21 cellular contexts compared by ENCODE assay signal in genomic region chr1:151802372-151802771, GRCh38. TPM values are rescaled to one million over a fixed set of nuclear protein-coding genes. Genes with fewer than 3 reads are reported as not detected.
DNase-seq lines count a peak whose midpoint lies in the region; ATAC-seq, FAIRE-seq and TF ChIP-seq lines count a peak whose summit lies in the region.
"Had no signal": no experiment of that assay in that cellular context is flagged by ENCODE, and none has a peak within 500 bp of the region (broad histone marks: within the 10 kb centered on the region; RNA-seq: fewer than 3 reads in every experiment).

No MANE protein-coding gene starts in this region.

- H3K4me2 ChIP-seq in HepG2 (ENCODE audit: low read depth, low read length): no peak overlapping the region
- no peak overlapping the region for H3K4me2 ChIP-seq in trophoblast cell (ENCODE audit: low read length)
- H3K4me2 ChIP-seq: A549, GM23338 had no signal

- H4K20me1 ChIP-seq in HepG2 (ENCODE audit: insufficient read depth, low read length): no peaks in the 10 kb centered on the region

- no peak for TF ChIP-seq POLR2A in HepG2 (IDR thresholded peaks at IDR 0.05; ENCODE audit: insufficient read depth in 1 of 2, low read depth in 2 of 2, low read length in 2 of 2)
- TF ChIP-seq POLR2A in right lobe of liver (IDR thresholded peaks at IDR 0.05): no peak

- no peak overlapping the region for H2BK5ac ChIP-seq in trophoblast cell (ENCODE audit: low read depth, low read length, poor library complexity)

- H3K79me1 ChIP-seq in trophoblast cell (ENCODE audit: low read length): no peaks in the 10 kb centered on the region

- no peak overlapping the region for H3K4me3 ChIP-seq in HepG2 (replicated peaks in 1 of 3; ENCODE audit: insufficient read depth in 1 of 3, low read depth in 2 of 3, low read length in 3 of 3)
- H3K4me3 ChIP-seq in right lobe of liver: no peak overlapping the region
- H3K4me3 ChIP-seq in endodermal cell (ENCODE audit: low read length): no peak overlapping the region
- peak overlapping the region; percentile 30 for H3K4me3 ChIP-seq in trophoblast cell (ENCODE audit: low read depth, low read length)
- H3K4me3 ChIP-seq: A549, GM23338 had no signal

- POLR2A ChIA-PET in HepG2 (lab: Yijun Ruan, JAX): interaction anchor here (1.0 to 1.6 kb wide), 4 partner anchors 12 to 37 kb away, joined by 3 to 5 read pairs (median 3); partner anchors contain the start of genes C2CD4D and TDRKH

- peak; percentile 39 for ATAC-seq in HepG2
- ATAC-seq in right lobe of liver: no peak
- ATAC-seq in stimulated activated effector memory CD8-positive, alpha-beta T cell treated with anti-CD3 and anti-CD28 coated beads, Interleukin-12 subunit alpha, Interleukin-12 subunit beta, amount 100 ng/mL, for 72 hours: no peak
- ATAC-seq: A549; CD8-positive, alpha-beta T cell; GM23338; HCT116 had no signal

- no peaks in the 10 kb centered on the region for H3K36me3 ChIP-seq in HepG2 (replicated peaks in 1 of 2; ENCODE audit: control insufficient read depth in 1 of 2, insufficient read depth in 2 of 2, low read length in 2 of 2)
- peaks cover 0 to 6% (median 0%) of the 10 kb centered on the region in 4 donors for H3K36me3 ChIP-seq in right lobe of liver
- H3K36me3 ChIP-seq in endodermal cell (ENCODE audit: control insufficient read depth, insufficient read depth, low read length): no peaks in the 10 kb centered on the region
- no peaks in the 10 kb centered on the region for H3K36me3 ChIP-seq in trophoblast cell (ENCODE audit: control insufficient read depth in 1 of 2, insufficient read depth in 2 of 2, low read length in 2 of 2)

- H2BK12ac ChIP-seq in trophoblast cell (ENCODE audit: low read length): no peak overlapping the region

- H3K9me3 Mint-ChIP-seq in endodermal cell: no peaks in the 10 kb centered on the region
- no peaks in the 10 kb centered on the region for H3K9me3 Mint-ChIP-seq in stimulated activated effector memory CD8-positive, alpha-beta T cell treated with anti-CD3 and anti-CD28 coated beads, Interleukin-12 subunit alpha, Interleukin-12 subunit beta, amount 100 ng/mL, for 72 hours
- H3K9me3 Mint-ChIP-seq: CD8-positive, alpha-beta T cell; GM23338; HFFc6 had no signal

- no peak overlapping the region for H3K4ac ChIP-seq in trophoblast cell (ENCODE audit: low read depth, low read length)

- no peak for TF ChIP-seq EP300 in HepG2 (IDR thresholded peaks at IDR 0.05; ENCODE audit: low read depth in 2 of 2, low read length in 2 of 2)
- no peak for TF ChIP-seq EP300 in HepG2 (CRISPR knock-in tag; IDR thresholded peaks at IDR 0.05; ENCODE audit: borderline replicate concordance)

- H2AK5ac ChIP-seq in trophoblast cell (ENCODE audit: low read length): no peak overlapping the region

- CTCF ChIA-PET in HepG2 (lab: Yijun Ruan, JAX; ENCODE audit: low intra/inter-chr PET ratio, low total read pairs): no interaction called here

- peaks cover 10% of the 10 kb centered on the region for H3K27me3 Mint-ChIP-seq in endodermal cell (ENCODE audit: insufficient read depth)

- H3K27ac ChIP-seq in HepG2 (ENCODE audit: extremely low read length, insufficient read depth, low read length) (no peak overlapping the region), right lobe of liver (no peak overlapping the region), endodermal cell (ENCODE audit: low read depth, low read length) (no peak overlapping the region), trophoblast cell (ENCODE audit: low read depth, low read length) (no peak overlapping the region)
- H3K27ac ChIP-seq: 22Rv1, A549 had no signal

- H4K91ac ChIP-seq in trophoblast cell (ENCODE audit: low read depth, low read length): no peak overlapping the region

- no peak overlapping the region for H4K8ac ChIP-seq in trophoblast cell (ENCODE audit: low read depth, low read length)

- no peaks in the 10 kb centered on the region for H3K79me2 ChIP-seq in HepG2 (ENCODE audit: insufficient read depth, low read length)
- no peaks in the 10 kb centered on the region for H3K79me2 ChIP-seq in trophoblast cell (ENCODE audit: control insufficient read depth, insufficient read depth, low read length, poor library complexity)

- no peaks in the 10 kb centered on the region for H3K4me1 Mint-ChIP-seq in endodermal cell
- peaks cover 38% of the 10 kb centered on the region for H3K4me1 Mint-ChIP-seq in stimulated activated effector memory CD8-positive, alpha-beta T cell treated with anti-CD3 and anti-CD28 coated beads, Interleukin-12 subunit alpha, Interleukin-12 subunit beta, amount 100 ng/mL, for 72 hours

- H3K9me3 ChIP-seq in HepG2 (ENCODE audit: low read length) (no peaks in the 10 kb centered on the region), right lobe of liver (no peaks in the 10 kb centered on the region), endodermal cell (ENCODE audit: control insufficient read depth, low read length) (no peaks in the 10 kb centered on the region), trophoblast cell (ENCODE audit: insufficient read depth, low read depth, low read length) (no peaks in the 10 kb centered on the region)
- H3K9me3 ChIP-seq: A549 had no signal

- WGBS in HepG2 (ENCODE audit: low lambda C conversion rate): 0% methylated on average over 3 of the region's 5 CpGs
- 83% methylated on average over 2 of the region's 5 CpGs for WGBS in right lobe of liver (ENCODE audit: insufficient coverage, low coverage, low lambda C conversion rate, missing lambda C conversion rate)
- 90 to 91% methylated on average over 5 of the region's 5 CpGs for WGBS in endodermal cell (ENCODE audit: insufficient coverage in 1 of 2, insufficient read length in 1 of 2), 2 experiments
- no CpG with 5 or more reads among the region's 5 CpGs for WGBS in trophoblast cell (ENCODE audit: extremely low coverage, insufficient coverage, insufficient read length)

- H3K4me3 Mint-ChIP-seq in endodermal cell: no peak overlapping the region
- H3K4me3 Mint-ChIP-seq in stimulated activated effector memory CD8-positive, alpha-beta T cell treated with anti-CD3 and anti-CD28 coated beads, Interleukin-12 subunit alpha, Interleukin-12 subunit beta, amount 100 ng/mL, for 72 hours: no peak overlapping the region
- H3K4me3 Mint-ChIP-seq: CD8-positive, alpha-beta T cell; GM23338; HFFc6 had no signal

- FAIRE-seq in HepG2 (lab: Jason Lieb, UNC) (no peak), GM19239 (lab: Jason Lieb, UNC) (no peak)
- FAIRE-seq: A549, G401.6, GM12891, GM18507, H54 had no signal

- H3K27ac Mint-ChIP-seq in endodermal cell: no peak overlapping the region
- H3K27ac Mint-ChIP-seq in stimulated activated effector memory CD8-positive, alpha-beta T cell treated with anti-CD3 and anti-CD28 coated beads, Interleukin-12 subunit alpha, Interleukin-12 subunit beta, amount 100 ng/mL, for 72 hours: peak overlapping the region; percentile 16
- H3K27ac Mint-ChIP-seq: CD8-positive, alpha-beta T cell; GM23338; HFFc6 had no signal

- intact Hi-C loops in HepG2 (cut with micrococcal nuclease; ENCODE audit: unreplicated experiment): no loop called here
- intact Hi-C loops in right lobe of liver (cut with DNase I): no loop called here

- H2AFZ ChIP-seq in HepG2 (ENCODE audit: low read length): no peak overlapping the region
- no peak overlapping the region for H2AFZ ChIP-seq in trophoblast cell (ENCODE audit: insufficient read depth, low read length, poor library complexity)
- H2AFZ ChIP-seq: GM23338 had no signal

- H3K27me3 ChIP-seq in HepG2 (ENCODE audit: control insufficient read depth in 1 of 2, insufficient read depth in 2 of 2, low read length in 2 of 2) (peaks cover 0 to 3% of the 10 kb centered on the region in 2 experiments; a peak in 3 of 5 replicates), right lobe of liver (no peaks in the 10 kb centered on the region), endodermal cell (ENCODE audit: control insufficient read depth, insufficient read depth, low read length, poor library complexity, severe bottlenecking) (no peaks in the 10 kb centered on the region), trophoblast cell (ENCODE audit: insufficient read depth, low read length) (no peaks in the 10 kb centered on the region)

- no peak for TF ChIP-seq RAD21 in HepG2 (CRISPR knock-in tag; IDR thresholded peaks at IDR 0.05)

- TF ChIP-seq CTCF in HepG2 (CRISPR knock-in tag; IDR thresholded peaks at IDR 0.05): no peak
- no peak for TF ChIP-seq CTCF in right lobe of liver (IDR thresholded peaks at IDR 0.05)
- TF ChIP-seq CTCF in endodermal cell (conservative IDR thresholded peaks at IDR 0.05): no peak

- H3K18ac ChIP-seq in trophoblast cell (ENCODE audit: low read length): no peak overlapping the region

- no peak overlapping the region for H4K12ac ChIP-seq in trophoblast cell (ENCODE audit: low read depth, low read length)

- in situ Hi-C loops in HepG2 (cut with HindIII; ENCODE audit: extremely low pct_ligation_motif_present, low pct_unique_long_range_greater_than_20kb): no loop called here

- no peak overlapping the region for H3K14ac ChIP-seq in trophoblast cell (ENCODE audit: low read length)

- H3K36me3 Mint-ChIP-seq in endodermal cell (ENCODE audit: low read depth): no peaks in the 10 kb centered on the region
- H3K36me3 Mint-ChIP-seq in stimulated activated effector memory CD8-positive, alpha-beta T cell treated with anti-CD3 and anti-CD28 coated beads, Interleukin-12 subunit alpha, Interleukin-12 subunit beta, amount 100 ng/mL, for 72 hours: peaks cover 3% of the 10 kb centered on the region

- no peak for DNase-seq in HepG2 (ENCODE audit: low spot score)
- DNase-seq in right lobe of liver: no peak
- DNase-seq in endodermal cell: peak; percentile 23
- no peak for DNase-seq in trophoblast cell
- no peak for DNase-seq in stimulated activated effector memory CD8-positive, alpha-beta T cell treated with anti-CD3 and anti-CD28 coated beads, Interleukin-12 subunit alpha, Interleukin-12 subunit beta, amount 100 ng/mL, for 72 hours (ENCODE audit: low spot score in 2 of 2)
- no peak for DNase-seq in activated naive CD4-positive, alpha-beta T cell treated with anti-CD3 and anti-CD28 coated beads, Interleukin-2, amount 50 U/mL, for 16 hours
- no peak for DNase-seq in GM19239 (ENCODE audit: insufficient read length, low spot score)
- DNase-seq in DMS 273 (lab: John Stamatoyannopoulos, UW; ENCODE audit: unreplicated experiment): no peak
- DNase-seq: AML-193; Calu3; CD8-positive, alpha-beta T cell; HFFc6 had no signal

- H2BK120ac ChIP-seq in trophoblast cell (ENCODE audit: insufficient read depth, low read length, poor library complexity): no peak overlapping the region

- H3K9ac ChIP-seq in HepG2 (ENCODE audit: insufficient read depth, low read depth, low read length) (no peak overlapping the region), endodermal cell (ENCODE audit: extremely low read depth, low read length, poor library complexity, severe bottlenecking) (no peak overlapping the region), trophoblast cell (ENCODE audit: low read length) (no peak overlapping the region)

- H3K23ac ChIP-seq in trophoblast cell (ENCODE audit: low read length): no peak overlapping the region

- BruUV-seq in HepG2 (replicated peaks; lab: Mats Ljungman, UMichigan): no TSS peak

- H3K4me1 ChIP-seq in HepG2 (ENCODE audit: insufficient read depth, low read length) (no peaks in the 10 kb centered on the region), right lobe of liver (no peaks in the 10 kb centered on the region), endodermal cell (ENCODE audit: control insufficient read depth, insufficient read depth, low read length) (no peaks in the 10 kb centered on the region), trophoblast cell (ENCODE audit: control insufficient read depth in 1 of 2, insufficient read depth in 2 of 2, low read length in 2 of 2) (no peaks in the 10 kb centered on the region)
- H3K4me1 ChIP-seq: A549 had no signal

RNA-seq across cellular contexts. Expression of gene LINGO4, which starts 2.8 kb away (rescaled TPM):
- total RNA-seq in HepG2 (2016; rRNA removed; fragmentation: Illumina TruSeq; extraction: Trizol) (0.02 TPM in 1 of 2 replicates, not detected in the other), right lobe of liver (under 1 TPM; 0.12 to 0.37 (median 0.18) TPM), endodermal cell (not detected)
- total RNA-seq in HepG2 (2016; cell fraction: cytosol; rRNA removed; fragmentation: Illumina TruSeq; extraction: Trizol; ENCODE audit: low read depth): not detected in 2 replicates
- not detected in 2 replicates for total RNA-seq in HepG2 (2016; cell fraction: insoluble cytoplasmic fraction; rRNA removed; fragmentation: Illumina TruSeq; extraction: Trizol)
- not detected in 2 replicates for total RNA-seq in HepG2 (2016; cell fraction: membrane; rRNA removed; fragmentation: Illumina TruSeq; extraction: Trizol)
- total RNA-seq in HepG2 (2016; cell fraction: nucleus; rRNA removed; fragmentation: Illumina TruSeq; extraction: Trizol): not detected in 2 replicates
- 0.05 TPM in 2 replicates for polyA plus RNA-seq in HepG2 (2011; rRNA removed)
- polyA plus RNA-seq in HepG2 (2011; cell fraction: cytosol; rRNA removed): 0.01 TPM in 1 of 2 replicates, not detected in the other
- 0.11 and 0.19 TPM in 2 replicates for polyA plus RNA-seq in HepG2 (2011; cell fraction: nucleus; rRNA removed)
- not detected in 2 replicates for polyA plus RNA-seq in HepG2 (2012)
- polyA plus RNA-seq in HepG2 (2016; cell fraction: cytosol; fragmentation: Illumina TruSeq; extraction: Trizol; ENCODE audit: low read depth): not detected in 2 replicates
- polyA plus RNA-seq in HepG2 (2016; cell fraction: insoluble cytoplasmic fraction; fragmentation: Illumina TruSeq; extraction: Trizol; ENCODE audit: low read depth): not detected in 2 replicates
- not detected in 2 replicates for polyA plus RNA-seq in HepG2 (2016; cell fraction: membrane; fragmentation: Illumina TruSeq; extraction: Trizol; ENCODE audit: low read depth)
- polyA plus RNA-seq in HepG2 (2016; cell fraction: nucleus; fragmentation: Illumina TruSeq; extraction: Trizol; ENCODE audit: insufficient read depth, low read depth): not detected in 2 replicates
- 0.06 and 0.37 TPM in 2 replicates for polyA minus RNA-seq in HepG2 (2011; rRNA and poly(A)+ RNA removed; ENCODE audit: low replicate concordance)
- not detected in 2 replicates for polyA minus RNA-seq in HepG2 (2011; cell fraction: cytosol; rRNA and poly(A)+ RNA removed)
- 0.52 and 0.87 TPM in 2 replicates for polyA minus RNA-seq in HepG2 (2011; cell fraction: nucleus; rRNA and poly(A)+ RNA removed)
- polyA plus RNA-seq in endodermal cell (2013, experiment 1 of 2): not detected
- not detected for polyA plus RNA-seq in endodermal cell (2013, experiment 2 of 2)
- polyA plus RNA-seq in trophoblast cell (2013): not detected in 2 replicates
- total RNA-seq: Calu3, GM23338, HFFc6 had no signal
- polyA plus RNA-seq: A549, BJ, GM23338 had no signal

RNA-seq across cellular contexts. Expression of gene TDRKH, which starts 12.1 kb away (rescaled TPM):
- total RNA-seq in HepG2 (2016; rRNA removed; fragmentation: Illumina TruSeq; extraction: Trizol) (5.4 and 5.6 TPM in 2 replicates), right lobe of liver (10 to 100 TPM in 1 of 6 experiments, 1 to 10 TPM in 5; 1.7 to 12.1 (median 3.3) TPM), endodermal cell (10 to 100 TPM; 14.9 to 15.0 TPM)
- 0.30 and 0.62 TPM in 2 replicates for total RNA-seq in HepG2 (2016; cell fraction: cytosol; rRNA removed; fragmentation: Illumina TruSeq; extraction: Trizol; ENCODE audit: low read depth)
- total RNA-seq in HepG2 (2016; cell fraction: insoluble cytoplasmic fraction; rRNA removed; fragmentation: Illumina TruSeq; extraction: Trizol): 4.9 and 5.8 TPM in 2 replicates
- total RNA-seq in HepG2 (2016; cell fraction: membrane; rRNA removed; fragmentation: Illumina TruSeq; extraction: Trizol): 1.9 and 2.7 TPM in 2 replicates
- total RNA-seq in HepG2 (2016; cell fraction: nucleus; rRNA removed; fragmentation: Illumina TruSeq; extraction: Trizol): 3.2 and 4.4 TPM in 2 replicates
- 3.9 and 4.3 TPM in 2 replicates for polyA plus RNA-seq in HepG2 (2011; rRNA removed)
- polyA plus RNA-seq in HepG2 (2011; cell fraction: cytosol; rRNA removed): 2.3 and 3.8 TPM in 2 replicates
- 2.4 and 4.6 TPM in 2 replicates for polyA plus RNA-seq in HepG2 (2011; cell fraction: nucleus; rRNA removed)
- 5.1 and 5.6 TPM in 2 replicates for polyA plus RNA-seq in HepG2 (2012)
- polyA plus RNA-seq in HepG2 (2016; cell fraction: cytosol; fragmentation: Illumina TruSeq; extraction: Trizol; ENCODE audit: low read depth): 0.55 and 0.59 TPM in 2 replicates
- 5.3 and 5.4 TPM in 2 replicates for polyA plus RNA-seq in HepG2 (2016; cell fraction: insoluble cytoplasmic fraction; fragmentation: Illumina TruSeq; extraction: Trizol; ENCODE audit: low read depth)
- 1.2 and 1.4 TPM in 2 replicates for polyA plus RNA-seq in HepG2 (2016; cell fraction: membrane; fragmentation: Illumina TruSeq; extraction: Trizol; ENCODE audit: low read depth)
- 3.8 and 4.5 TPM in 2 replicates for polyA plus RNA-seq in HepG2 (2016; cell fraction: nucleus; fragmentation: Illumina TruSeq; extraction: Trizol; ENCODE audit: insufficient read depth, low read depth)
- polyA minus RNA-seq in HepG2 (2011; rRNA and poly(A)+ RNA removed; ENCODE audit: low replicate concordance): 2.0 and 2.3 TPM in 2 replicates
- 1.8 and 3.2 TPM in 2 replicates for polyA minus RNA-seq in HepG2 (2011; cell fraction: cytosol; rRNA and poly(A)+ RNA removed)
- 4.0 and 4.5 TPM in 2 replicates for polyA minus RNA-seq in HepG2 (2011; cell fraction: nucleus; rRNA and poly(A)+ RNA removed)
- 28.5 TPM for polyA plus RNA-seq in endodermal cell (2013, experiment 1 of 2)
- 25.6 TPM for polyA plus RNA-seq in endodermal cell (2013, experiment 2 of 2)
- polyA plus RNA-seq in trophoblast cell (2013): 6.6 and 7.2 TPM in 2 replicates

RNA-seq across cellular contexts. Expression of gene RORC, which starts 29.2 kb away (rescaled TPM):
- total RNA-seq in HepG2 (2016; rRNA removed; fragmentation: Illumina TruSeq; extraction: Trizol) (2.5 TPM in 2 replicates), right lobe of liver (10 to 100 TPM; 13.3 to 33.9 (median 21.5) TPM), endodermal cell (not detected)
- total RNA-seq in HepG2 (2016; cell fraction: cytosol; rRNA removed; fragmentation: Illumina TruSeq; extraction: Trizol; ENCODE audit: low read depth): 1.5 and 1.9 TPM in 2 replicates
- total RNA-seq in HepG2 (2016; cell fraction: insoluble cytoplasmic fraction; rRNA removed; fragmentation: Illumina TruSeq; extraction: Trizol): 2.3 and 2.6 TPM in 2 replicates
- 2.3 and 2.5 TPM in 2 replicates for total RNA-seq in HepG2 (2016; cell fraction: membrane; rRNA removed; fragmentation: Illumina TruSeq; extraction: Trizol)
- total RNA-seq in HepG2 (2016; cell fraction: nucleus; rRNA removed; fragmentation: Illumina TruSeq; extraction: Trizol): 2.4 and 2.5 TPM in 2 replicates
- 6.5 and 9.3 TPM in 2 replicates for polyA plus RNA-seq in HepG2 (2011; rRNA removed)
- polyA plus RNA-seq in HepG2 (2011; cell fraction: cytosol; rRNA removed): 5.3 and 5.6 TPM in 2 replicates
- 13.5 and 16.6 TPM in 2 replicates for polyA plus RNA-seq in HepG2 (2011; cell fraction: nucleus; rRNA removed)
- 4.0 and 4.5 TPM in 2 replicates for polyA plus RNA-seq in HepG2 (2012)
- 2.0 and 2.1 TPM in 2 replicates for polyA plus RNA-seq in HepG2 (2016; cell fraction: cytosol; fragmentation: Illumina TruSeq; extraction: Trizol; ENCODE audit: low read depth)
- 2.1 and 2.2 TPM in 2 replicates for polyA plus RNA-seq in HepG2 (2016; cell fraction: insoluble cytoplasmic fraction; fragmentation: Illumina TruSeq; extraction: Trizol; ENCODE audit: low read depth)
- 2.2 and 2.4 TPM in 2 replicates for polyA plus RNA-seq in HepG2 (2016; cell fraction: membrane; fragmentation: Illumina TruSeq; extraction: Trizol; ENCODE audit: low read depth)
- 3.5 and 4.2 TPM in 2 replicates for polyA plus RNA-seq in HepG2 (2016; cell fraction: nucleus; fragmentation: Illumina TruSeq; extraction: Trizol; ENCODE audit: insufficient read depth, low read depth)
- polyA minus RNA-seq in HepG2 (2011; rRNA and poly(A)+ RNA removed; ENCODE audit: low replicate concordance): 11.4 and 22.2 TPM in 2 replicates
- 3.3 and 4.8 TPM in 2 replicates for polyA minus RNA-seq in HepG2 (2011; cell fraction: cytosol; rRNA and poly(A)+ RNA removed)
- polyA minus RNA-seq in HepG2 (2011; cell fraction: nucleus; rRNA and poly(A)+ RNA removed): 8.2 and 9.8 TPM in 2 replicates
- 0.14 TPM for polyA plus RNA-seq in endodermal cell (2013, experiment 1 of 2)
- polyA plus RNA-seq in endodermal cell (2013, experiment 2 of 2): not detected
- 0.03 TPM in 2 replicates for polyA plus RNA-seq in trophoblast cell (2013)
- total RNA-seq: HFFc6 had no signal
- polyA plus RNA-seq: BJ had no signal

RNA-seq across cellular contexts. Expression of gene C2CD4D, which starts 37.2 kb away (rescaled TPM):
- total RNA-seq in HepG2 (2016; rRNA removed; fragmentation: Illumina TruSeq; extraction: Trizol) (not detected in 2 replicates), right lobe of liver (not detected), endodermal cell (under 1 TPM; 0.44 to 0.82 TPM)
- total RNA-seq in HepG2 (2016; cell fraction: cytosol; rRNA removed; fragmentation: Illumina TruSeq; extraction: Trizol; ENCODE audit: low read depth): not detected in 2 replicates
- total RNA-seq in HepG2 (2016; cell fraction: insoluble cytoplasmic fraction; rRNA removed; fragmentation: Illumina TruSeq; extraction: Trizol): not detected in 2 replicates
- not detected in 2 replicates for total RNA-seq in HepG2 (2016; cell fraction: membrane; rRNA removed; fragmentation: Illumina TruSeq; extraction: Trizol)
- not detected in 2 replicates for total RNA-seq in HepG2 (2016; cell fraction: nucleus; rRNA removed; fragmentation: Illumina TruSeq; extraction: Trizol)
- not detected in 2 replicates for polyA plus RNA-seq in HepG2 (2011; rRNA removed)
- not detected in 2 replicates for polyA plus RNA-seq in HepG2 (2011; cell fraction: cytosol; rRNA removed)
- not detected in 2 replicates for polyA plus RNA-seq in HepG2 (2011; cell fraction: nucleus; rRNA removed)
- polyA plus RNA-seq in HepG2 (2012): not detected in 2 replicates
- not detected in 2 replicates for polyA plus RNA-seq in HepG2 (2016; cell fraction: cytosol; fragmentation: Illumina TruSeq; extraction: Trizol; ENCODE audit: low read depth)
- polyA plus RNA-seq in HepG2 (2016; cell fraction: insoluble cytoplasmic fraction; fragmentation: Illumina TruSeq; extraction: Trizol; ENCODE audit: low read depth): not detected in 2 replicates
- polyA plus RNA-seq in HepG2 (2016; cell fraction: membrane; fragmentation: Illumina TruSeq; extraction: Trizol; ENCODE audit: low read depth): not detected in 2 replicates
- not detected in 2 replicates for polyA plus RNA-seq in HepG2 (2016; cell fraction: nucleus; fragmentation: Illumina TruSeq; extraction: Trizol; ENCODE audit: insufficient read depth, low read depth)
- polyA minus RNA-seq in HepG2 (2011; rRNA and poly(A)+ RNA removed; ENCODE audit: low replicate concordance): not detected in 2 replicates
- not detected in 2 replicates for polyA minus RNA-seq in HepG2 (2011; cell fraction: cytosol; rRNA and poly(A)+ RNA removed)
- not detected in 2 replicates for polyA minus RNA-seq in HepG2 (2011; cell fraction: nucleus; rRNA and poly(A)+ RNA removed)
- not detected for polyA plus RNA-seq in endodermal cell (2013, experiment 1 of 2)
- not detected for polyA plus RNA-seq in endodermal cell (2013, experiment 2 of 2)
- 1.8 and 2.0 TPM in 2 replicates for polyA plus RNA-seq in trophoblast cell (2013)
- total RNA-seq: HFFc6 had no signal
- polyA plus RNA-seq: A549, BJ had no signal

RNA-seq across cellular contexts. Expression of gene MRPL9, which starts 39.1 kb away (rescaled TPM):
- total RNA-seq in HepG2 (2016; rRNA removed; fragmentation: Illumina TruSeq; extraction: Trizol) (107 and 119 TPM in 2 replicates), right lobe of liver (10 to 100 TPM; 21.3 to 35.7 (median 28.4) TPM), endodermal cell (10 to 100 TPM; 86.3 to 98.0 TPM)
- total RNA-seq in HepG2 (2016; cell fraction: cytosol; rRNA removed; fragmentation: Illumina TruSeq; extraction: Trizol; ENCODE audit: low read depth): 60.2 TPM in 2 replicates
- 102 and 120 TPM in 2 replicates for total RNA-seq in HepG2 (2016; cell fraction: insoluble cytoplasmic fraction; rRNA removed; fragmentation: Illumina TruSeq; extraction: Trizol)
- 64.6 and 69.8 TPM in 2 replicates for total RNA-seq in HepG2 (2016; cell fraction: membrane; rRNA removed; fragmentation: Illumina TruSeq; extraction: Trizol)
- 48.1 and 63.1 TPM in 2 replicates for total RNA-seq in HepG2 (2016; cell fraction: nucleus; rRNA removed; fragmentation: Illumina TruSeq; extraction: Trizol)
- polyA plus RNA-seq in HepG2 (2011; rRNA removed): 64.3 and 72.1 TPM in 2 replicates
- 52.6 and 61.1 TPM in 2 replicates for polyA plus RNA-seq in HepG2 (2011; cell fraction: cytosol; rRNA removed)
- 70.6 and 76.7 TPM in 2 replicates for polyA plus RNA-seq in HepG2 (2011; cell fraction: nucleus; rRNA removed)
- polyA plus RNA-seq in HepG2 (2012): 66.7 and 75.5 TPM in 2 replicates
- polyA plus RNA-seq in HepG2 (2016; cell fraction: cytosol; fragmentation: Illumina TruSeq; extraction: Trizol; ENCODE audit: low read depth): 43.8 and 46.0 TPM in 2 replicates
- polyA plus RNA-seq in HepG2 (2016; cell fraction: insoluble cytoplasmic fraction; fragmentation: Illumina TruSeq; extraction: Trizol; ENCODE audit: low read depth): 120 and 126 TPM in 2 replicates
- polyA plus RNA-seq in HepG2 (2016; cell fraction: membrane; fragmentation: Illumina TruSeq; extraction: Trizol; ENCODE audit: low read depth): 60.2 and 71.9 TPM in 2 replicates
- polyA plus RNA-seq in HepG2 (2016; cell fraction: nucleus; fragmentation: Illumina TruSeq; extraction: Trizol; ENCODE audit: insufficient read depth, low read depth): 76.3 and 94.3 TPM in 2 replicates
- 27.1 and 132 TPM in 2 replicates for polyA minus RNA-seq in HepG2 (2011; rRNA and poly(A)+ RNA removed; ENCODE audit: low replicate concordance)
- polyA minus RNA-seq in HepG2 (2011; cell fraction: cytosol; rRNA and poly(A)+ RNA removed): 36.5 and 37.1 TPM in 2 replicates
- 35.1 and 42.1 TPM in 2 replicates for polyA minus RNA-seq in HepG2 (2011; cell fraction: nucleus; rRNA and poly(A)+ RNA removed)
- polyA plus RNA-seq in endodermal cell (2013, experiment 1 of 2): 92.0 TPM
- 101 TPM for polyA plus RNA-seq in endodermal cell (2013, experiment 2 of 2)
- 67.0 and 69.9 TPM in 2 replicates for polyA plus RNA-seq in trophoblast cell (2013)
